8 cellular contexts compared by ENCODE assay signal in genomic region chr10:72088879-72089585, GRCh38. TPM values are rescaled to one million over a fixed set of nuclear protein-coding genes. Genes with fewer than 3 reads are reported as not detected.
A peak's percentile ranks its signal among the peaks of the same experiment; 100 is the strongest.
DNase-seq lines count a peak whose midpoint lies in the region; ATAC-seq and TF ChIP-seq lines count a peak whose summit lies in the region.

No MANE protein-coding gene starts in this region.

- H3K27ac ChIP-seq in dorsolateral prefrontal cortex, result peak overlapping the region in 58 of 59 donors; percentile 63 to 98 (median 92)

- no peaks in the 10 kb centered on the region for H3K27me3 Mint-ChIP-seq in natural killer cell treated with Interleukin-12 subunit alpha and Interleukin-12 subunit beta and Interleukin-15 and Interleukin-18, amount 100 ng/mL, for 72 hours

- intact Hi-C loops in dorsolateral prefrontal cortex (cut with DNase I), result no loop called here

- peak overlapping the region; percentile 45 to 95 (median 78) for H3K4me3 ChIP-seq in dorsolateral prefrontal cortex

- H3K4me3 Mint-ChIP-seq in natural killer cell treated with Interleukin-12 subunit alpha and Interleukin-12 subunit beta and Interleukin-15 and Interleukin-18, amount 100 ng/mL, for 72 hours, result peak overlapping the region; percentile 96

- DNase-seq in HuH-7.5 (ENCODE audit: low spot score) (peak; percentile 42), T-helper 1 cell (peak in 4 of 5 donors; percentile 44 to 74 (median 52)), dorsolateral prefrontal cortex (peak in 6 of 10 donors; percentile 58 to 75 (median 72)), NCI-H1048 (lab: John Stamatoyannopoulos, UW) (no peak), mucosa of gallbladder (ENCODE audit: low spot score) (no peak)
- no peak for DNase-seq in natural killer cell treated with Interleukin-12 subunit alpha and Interleukin-12 subunit beta and Interleukin-15 and Interleukin-18, amount 100 ng/mL, for 72 hours (ENCODE audit: low spot score)

- no peaks in the 10 kb centered on the region for H3K9me3 Mint-ChIP-seq in natural killer cell treated with Interleukin-12 subunit alpha and Interleukin-12 subunit beta and Interleukin-15 and Interleukin-18, amount 100 ng/mL, for 72 hours

- no peaks in the 10 kb centered on the region for H3K36me3 Mint-ChIP-seq in natural killer cell treated with Interleukin-12 subunit alpha and Interleukin-12 subunit beta and Interleukin-15 and Interleukin-18, amount 100 ng/mL, for 72 hours

- ATAC-seq in natural killer cell treated with Interleukin-12 subunit alpha and Interleukin-12 subunit beta and Interleukin-15 and Interleukin-18, amount 100 ng/mL, for 72 hours, result peak; percentile 52 to 74
- no peak for ATAC-seq in HG02870 (IDR thresholded peaks at IDR 0.05; ENCODE audit: unreplicated experiment)
- no peak for ATAC-seq in HG03521 (IDR thresholded peaks at IDR 0.05; ENCODE audit: unreplicated experiment)

- H3K4me1 Mint-ChIP-seq in natural killer cell treated with Interleukin-12 subunit alpha and Interleukin-12 subunit beta and Interleukin-15 and Interleukin-18, amount 100 ng/mL, for 72 hours (ENCODE audit: low read depth in 2 of 2), result peaks cover 33 to 40% of the 10 kb centered on the region in 2 donors

- peak overlapping the region; percentile 89 to 91 for H3K27ac Mint-ChIP-seq in natural killer cell treated with Interleukin-12 subunit alpha and Interleukin-12 subunit beta and Interleukin-15 and Interleukin-18, amount 100 ng/mL, for 72 hours

- H3K27me3 ChIP-seq in dorsolateral prefrontal cortex, result no peaks in the 10 kb centered on the region

- no peak for TF ChIP-seq CTCF in dorsolateral prefrontal cortex (IDR thresholded peaks at IDR 0.05 in 54 of 56, conservative IDR thresholded peaks at IDR 0.05 in 2 of 56; ENCODE audit: low read depth in 1 of 56, partially characterized antibody in 56 of 56)

RNA-seq across cellular contexts. Expression of gene SPOCK2, which starts 0.7 kb away (rescaled TPM):
- total RNA-seq in dorsolateral prefrontal cortex (100 to 1,000 TPM in 119 of 120 experiments, 10 to 100 TPM in 1; 94.6 to 335 (median 260) TPM), mucosa of gallbladder (250 TPM)
- 10 to 100 TPM; 24.9 to 25.9 TPM for total RNA-seq in natural killer cell treated with Interleukin-12 subunit alpha and Interleukin-12 subunit beta and Interleukin-15 and Interleukin-18, amount 100 ng/mL, for 72 hours

Comparison
In these comparisons a context has a peak if more than half of its experiments do, and no peak if none do; other contexts are left out.
1. DNase-seq: peak in HuH-7.5 (single experiment), T-helper 1 cell (4 of 5) and dorsolateral prefrontal cortex (6 of 10); none in natural killer cell treated with Interleukin-12 subunit alpha and Interleukin-12 subunit beta and Interleukin-15 and Interleukin-18, amount 100 ng/mL, for 72 hours (single experiment), NCI-H1048 (single experiment) and mucosa of gallbladder (single experiment).
2. ATAC-seq: peak in natural killer cell treated with Interleukin-12 subunit alpha and Interleukin-12 subunit beta and Interleukin-15 and Interleukin-18, amount 100 ng/mL, for 72 hours (2 of 2); none in HG02870 (single experiment) and HG03521 (single experiment).